22 cellular contexts compared by ENCODE assay signal in genomic region chr2:206920936-206921335, GRCh38. TPM values are rescaled to one million over a fixed set of nuclear protein-coding genes. Genes with fewer than 3 reads are reported as not detected.
"Had no signal": no experiment of that assay in that cellular context is flagged by ENCODE, and none has a peak within 500 bp of the region (broad histone marks: within the 10 kb centered on the region; RNA-seq: fewer than 3 reads in every experiment).

No MANE protein-coding gene starts in this region.

- H3K9me3 ChIP-seq: adrenal gland, breast epithelium, sigmoid colon, spleen, upper lobe of right lung had no signal

- FAIRE-seq: astrocyte, frontal cortex, keratinocyte had no signal

- H3K4me1 Mint-ChIP-seq: mesothelial cell of epicardium, nephron progenitor cell had no signal

- H3K9me3 Mint-ChIP-seq: activated naive CD4-positive, alpha-beta T cell treated with anti-CD3 and anti-CD28 coated beads, Interleukin-2, amount 50 U/mL, for 72 hours; mesothelial cell of epicardium; nephron progenitor cell had no signal

- H3K4me3 Mint-ChIP-seq: mesothelial cell of epicardium, nephron progenitor cell had no signal

- H3K4me3 ChIP-seq: adrenal gland, breast epithelium, lung, sigmoid colon, spleen, upper lobe of right lung had no signal

- DNase-seq: activated CD4-positive, alpha-beta T cell treated with anti-CD3 and anti-CD28 coated beads, Interleukin-2, amount 50 U/mL, for 48 hours; activated gamma-delta T cell treated with Interleukin-2 at 50 U/mL for 16 hours; adrenal gland; cerebellar nuclear complex; effector CD4-positive, alpha-beta T cell; head of caudate nucleus; nephron progenitor cell; nucleus accumbens; sigmoid colon; spleen; stimulated activated naive CD4-positive, alpha-beta T cell; T1000; upper lobe of right lung had no signal

- H3K27ac ChIP-seq: adrenal gland, breast epithelium, sigmoid colon, spleen, upper lobe of right lung had no signal

- H3K4me1 ChIP-seq: adrenal gland, breast epithelium, sigmoid colon, spleen, upper lobe of right lung had no signal

- H3K36me3 ChIP-seq: adrenal gland, breast epithelium, sigmoid colon, spleen, upper lobe of right lung had no signal

- ATAC-seq: activated naive CD4-positive, alpha-beta T cell treated with anti-CD3 and anti-CD28 coated beads, Interleukin-2, amount 50 U/mL, for 72 hours; left lobe of liver; upper lobe of right lung had no signal

- H3K27me3 ChIP-seq: adrenal gland, breast epithelium, sigmoid colon, spleen, upper lobe of right lung had no signal

- H3K27ac Mint-ChIP-seq: activated naive CD4-positive, alpha-beta T cell treated with anti-CD3 and anti-CD28 coated beads, Interleukin-2, amount 50 U/mL, for 72 hours; mesothelial cell of epicardium; nephron progenitor cell had no signal

- H3K36me3 Mint-ChIP-seq: mesothelial cell of epicardium had no signal

RNA-seq across cellular contexts. Expression of gene CPO, which starts 18.4 kb away (rescaled TPM):
- total RNA-seq: activated naive CD4-positive, alpha-beta T cell treated with anti-CD3 and anti-CD28 coated beads, Interleukin-2, amount 50 U/mL, for 72 hours; astrocyte; frontal cortex; upper lobe of right lung had no signal
- polyA plus RNA-seq: fibroblast of lung had no signal
